In genomic region chr15:37550360-37551024, GRCh38 we compare ENCODE assay signal across 26 cellular contexts.
"Had no signal": no experiment of that assay in that cellular context is flagged by ENCODE, and none has a peak within 500 bp of the region (broad histone marks: within the 10 kb centered on the region; RNA-seq: fewer than 3 reads in every experiment).

No MANE protein-coding gene starts in this region.

- H3K4me3 Mint-ChIP-seq: activated T-cell treated with anti-CD3 and anti-CD28 coated beads, Interleukin-2, amount 50 U/mL, for 24 hours; dendritic cell treated with granulocyte-macrophage colony-stimulating factor and Interleukin-4, amounts not matched to agents 40 ng/mL and 50 ng/mL, for 4 days; mesothelial cell of epicardium; naive B cell; nephron progenitor cell; T-helper 2 cell treated with Interferon-gamma antibody and Interleukin-4, amounts not matched to agents 5 μg/mL and 100 μg/mL, for 36 hours had no signal

- H3K36me3 ChIP-seq: breast epithelium, pancreas, right atrium auricular region, transverse colon had no signal

- H3K4me3 ChIP-seq: breast epithelium, pancreas, right atrium auricular region, transverse colon had no signal

- H3K27me3 Mint-ChIP-seq: activated T-cell treated with anti-CD3 and anti-CD28 coated beads, Interleukin-2, amount 50 U/mL, for 24 hours; dendritic cell treated with granulocyte-macrophage colony-stimulating factor and Interleukin-4, amounts not matched to agents 40 ng/mL and 50 ng/mL, for 4 days; naive B cell had no signal

- H3K27me3 ChIP-seq: breast epithelium, pancreas, right atrium auricular region, transverse colon had no signal

- H3K4me1 Mint-ChIP-seq: mesothelial cell of epicardium, naive B cell, nephron progenitor cell had no signal

- FAIRE-seq: endometrium, keratinocyte, pancreas had no signal

- H3K27ac Mint-ChIP-seq: activated T-cell treated with anti-CD3 and anti-CD28 coated beads, Interleukin-2, amount 50 U/mL, for 24 hours; dendritic cell treated with granulocyte-macrophage colony-stimulating factor and Interleukin-4, amounts not matched to agents 40 ng/mL and 50 ng/mL, for 4 days; mesothelial cell of epicardium; naive B cell; nephron progenitor cell; T-helper 2 cell treated with Interferon-gamma antibody and Interleukin-4, amounts not matched to agents 5 μg/mL and 100 μg/mL, for 36 hours had no signal

- H3K4me1 ChIP-seq: breast epithelium, pancreas, right atrium auricular region, transverse colon had no signal

- H3K9me3 ChIP-seq: pancreas, right atrium auricular region, transverse colon had no signal

- ATAC-seq: left colon, pancreas had no signal

- DNase-seq: activated CD4-positive, alpha-beta T cell treated with anti-CD3 and anti-CD28 coated beads for 48 hours; activated CD4-positive, alpha-beta T cell treated with anti-CD3 and anti-CD28 coated beads, Interleukin-2, amount 50 U/mL, for 48 hours; activated CD8-positive, alpha-beta memory T cell treated with anti-CD3 and anti-CD28 coated beads, Interleukin-2, amount 50 U/mL, for 4 hours; activated gamma-delta T cell treated with Interleukin-2 at 50 U/mL for 16 hours; activated naive CD4-positive, alpha-beta T cell treated with anti-CD3 and anti-CD28 coated beads, Interleukin-2, amount 50 U/mL, for 16 hours; activated T-cell treated with anti-CD3 and anti-CD28 coated beads, Interleukin-2, amount 50 U/mL, for 24 hours; amygdala; central memory CD4-positive, alpha-beta T cell; effector CD4-positive, alpha-beta T cell; glutamatergic neuron; left colon; naive B cell; nephron progenitor cell; nucleus accumbens; stimulated activated naive CD4-positive, alpha-beta T cell treated with Interleukin-2 at 50 U/mL for 16 hours; T-helper 1 cell; transverse colon had no signal

- H3K27ac ChIP-seq: breast epithelium, epithelial cell of prostate, pancreas, right atrium auricular region, transverse colon had no signal

- H3K36me3 Mint-ChIP-seq: naive B cell had no signal
